ENCODE assay signal across 9 cellular contexts in genomic region chr17:68196394-68197090, GRCh38. TPM values are rescaled to one million over a fixed set of nuclear protein-coding genes. Genes with fewer than 3 reads are reported as not detected.
DNase-seq lines count a peak whose midpoint lies in the region; ATAC-seq and TF ChIP-seq lines count a peak whose summit lies in the region.
"Had no signal": no experiment of that assay in that cellular context is flagged by ENCODE, and none has a peak within 500 bp of the region (broad histone marks: within the 10 kb centered on the region; RNA-seq: fewer than 3 reads in every experiment).

No MANE protein-coding gene starts in this region.

- H3K36me3 ChIP-seq in SK-N-SH (replicated peaks in 1 of 2; ENCODE audit: control insufficient read depth in 1 of 2, insufficient read depth in 2 of 2, low read length in 1 of 2), result no peaks in the 10 kb centered on the region
- H3K36me3 ChIP-seq in fibroblast of lung (ENCODE audit: control insufficient read depth, insufficient read depth, low read length), result no peaks in the 10 kb centered on the region
- no peaks in the 10 kb centered on the region for H3K36me3 ChIP-seq in sigmoid colon

- TF ChIP-seq EP300 in SK-N-SH (IDR thresholded peaks at IDR 0.05; ENCODE audit: borderline replicate concordance in 1 of 2, low read depth in 1 of 2, low read length in 1 of 2) (no peak), sigmoid colon (IDR thresholded peaks at IDR 0.05) (no peak)

- TF ChIP-seq POLR2A in sigmoid colon (IDR thresholded peaks at IDR 0.05), result no peak

- DNase-seq in SK-N-SH (no peak), fibroblast of lung (ENCODE audit: low read depth in 2 of 2) (no peak), sigmoid colon (no peak), T1000 (lab: John Stamatoyannopoulos, UW) (no peak), kidney glomerular epithelial cell (lab: John Stamatoyannopoulos, UW) (no peak), left lobe of liver (ENCODE audit: low spot score) (no peak)
- DNase-seq: NCI-H1048 had no signal

- peaks cover 0 to 40% of the 10 kb centered on the region in 2 experiments; a peak in 1 of 4 replicates for H3K4me1 ChIP-seq in SK-N-SH (ENCODE audit: control insufficient read depth in 1 of 2, insufficient read depth in 2 of 2, low read depth in 1 of 2, low read length in 1 of 2)
- H3K4me1 ChIP-seq in fibroblast of lung (ENCODE audit: control insufficient read depth, extremely low read depth, insufficient read depth, low read length), result no peaks in the 10 kb centered on the region
- peaks cover 0 to 55% (median 52%) of the 10 kb centered on the region in 4 donors for H3K4me1 ChIP-seq in sigmoid colon

- peak overlapping the region; percentile 66 for H3K4me2 ChIP-seq in SK-N-SH
- peak overlapping the region; percentile 44 for H3K4me2 ChIP-seq in fibroblast of lung (ENCODE audit: extremely low read depth, insufficient read depth, low read length)

- H3K9me3 ChIP-seq in SK-N-SH (no peaks in the 10 kb centered on the region), fibroblast of lung (ENCODE audit: control insufficient read depth, insufficient read depth, low read depth, low read length) (no peaks in the 10 kb centered on the region), sigmoid colon (no peaks in the 10 kb centered on the region)

- H3K27ac ChIP-seq in SK-N-SH (ENCODE audit: low read depth in 2 of 2, low read length in 1 of 2) (no peak overlapping the region), fibroblast of lung (ENCODE audit: insufficient read depth, low read length) (no peak overlapping the region), sigmoid colon (no peak overlapping the region)

- no peak for ATAC-seq in GM21528 (IDR thresholded peaks at IDR 0.05; ENCODE audit: low FRiP score, unreplicated experiment)
- no peak for ATAC-seq in left lobe of liver

- H4K20me1 ChIP-seq in SK-N-SH (ENCODE audit: insufficient read depth) (no peaks in the 10 kb centered on the region), fibroblast of lung (ENCODE audit: control insufficient read depth, extremely low read depth, insufficient read depth, low read length) (no peaks in the 10 kb centered on the region)

- peak overlapping the region; percentile 34 for H3K4me3 ChIP-seq in GM12875 (ENCODE audit: low read depth, low read length)
- peak overlapping the region in 1 of 2 experiments; percentile 31; a peak in 2 of 4 replicates for H3K4me3 ChIP-seq in SK-N-SH (ENCODE audit: low read depth in 2 of 2, low read length in 1 of 2)
- H3K4me3 ChIP-seq in fibroblast of lung (replicated peaks in 1 of 4; ENCODE audit: control extremely low read depth in 1 of 4, insufficient read depth in 1 of 4, low read depth in 3 of 4, low read length in 4 of 4), result no peak overlapping the region
- peak overlapping the region; percentile 0 to 40 (median 28) for H3K4me3 ChIP-seq in sigmoid colon

- H3K79me2 ChIP-seq in SK-N-SH (ENCODE audit: insufficient read depth) (no peaks in the 10 kb centered on the region), fibroblast of lung (ENCODE audit: control insufficient read depth, insufficient read depth, low read length) (no peaks in the 10 kb centered on the region)

- H3K27me3 ChIP-seq in SK-N-SH (ENCODE audit: insufficient read depth) (peaks cover 65% of the 10 kb centered on the region), fibroblast of lung (ENCODE audit: control insufficient read depth, insufficient read depth, low read length) (peaks cover 44% of the 10 kb centered on the region), sigmoid colon (peaks cover 50 to 71% (median 65%) of the 10 kb centered on the region in 3 donors)

- H3K9me2 ChIP-seq in SK-N-SH, result no peaks in the 10 kb centered on the region

- 2% methylated on average over 36 of the region's 63 CpGs for WGBS in SK-N-SH (ENCODE audit: low lambda C conversion rate)
- WGBS in sigmoid colon, 2 donors, result 1% methylated on average over 63 of the region's 63 CpGs

- H3F3A ChIP-seq in SK-N-SH (replicated peaks; ENCODE audit: insufficient read depth), result no peaks in the 10 kb centered on the region

- H3K9ac ChIP-seq in SK-N-SH (no peak overlapping the region), fibroblast of lung (ENCODE audit: insufficient read depth, low read length) (no peak overlapping the region)

- CTCF ChIA-PET in SK-N-SH (lab: Yijun Ruan, JAX), result interaction anchor here (1.1 to 12.7 kb wide), 6 partner anchors 9 to 266 kb away, joined by 4 to 194 read pairs (median 12); no protein-coding TSS in a partner anchor

- POLR2A ChIA-PET in SK-N-SH (lab: Yijun Ruan, JAX), result interaction anchor here (1.2 kb wide), 1 partner anchor 13 kb away, joined by 3 read pairs; no protein-coding TSS in a partner anchor

- intact Hi-C loops in sigmoid colon (cut with DNase I), result no loop called here

- TF ChIP-seq CTCF in GM12875 (IDR thresholded peaks at IDR 0.05; ENCODE audit: borderline replicate concordance, insufficient read depth, low read depth, low read length) (no peak), SK-N-SH (IDR thresholded peaks at IDR 0.05) (no peak), fibroblast of lung (conservative IDR thresholded peaks at IDR 0.05 in 1 of 2, IDR thresholded peaks at IDR 0.05 in 1 of 2; ENCODE audit: low read depth in 1 of 2, low read length in 2 of 2) (no peak), sigmoid colon (IDR thresholded peaks at IDR 0.05) (no peak)

- no peak for TF ChIP-seq RAD21 in SK-N-SH (IDR thresholded peaks at IDR 0.05; ENCODE audit: low read length)

- H2AFZ ChIP-seq in SK-N-SH (ENCODE audit: low read depth) (no peak overlapping the region), fibroblast of lung (ENCODE audit: low read length) (no peak overlapping the region)

TF ChIP-seq in SK-N-SH, 30 proteins besides CTCF, POLR2A, EP300 and RAD21:
- TF ChIP-seq EZH2phosphoT487 (IDR thresholded peaks at IDR 0.05; ENCODE audit: borderline replicate concordance, low read depth), result 0 out of 2 replicates have a peak, but pooled peaks have one; percentile 66
- no peak for TF ChIP-seq GATA2 (CRISPR knock-in tag; IDR thresholded peaks at IDR 0.05)
TF ChIP-seq in SK-N-SH: peak in this region for 1.

RNA-seq across cellular contexts. Expression of gene AMZ2, which starts 51.3 kb away (rescaled TPM):
- 95.9 and 115 TPM in 2 replicates for polyA plus RNA-seq in SK-N-SH (2012; rRNA removed)
- polyA plus RNA-seq in SK-N-SH (2012; cell fraction: cytosol; rRNA removed), result 131 and 161 TPM in 2 replicates
- polyA plus RNA-seq in SK-N-SH (2012; cell fraction: nucleus; rRNA removed), result 86.8 and 100 TPM in 2 replicates
- 83.2 and 119 TPM in 2 replicates for total RNA-seq in fibroblast of lung
- 85.9 and 105 TPM in 2 replicates for polyA plus RNA-seq in fibroblast of lung
- 78.9 and 103 TPM in 2 replicates for polyA plus RNA-seq in fibroblast of lung (2012)
- 19.7 and 36.8 TPM in 2 replicates for polyA minus RNA-seq in fibroblast of lung (ENCODE audit: low replicate concordance)
- total RNA-seq in sigmoid colon, result 10 to 100 TPM; 55.9 to 80.1 (median 62.8) TPM
- 10 to 100 TPM; 30.8 to 34.7 (median 34.2) TPM for polyA plus RNA-seq in sigmoid colon
- total RNA-seq in left lobe of liver, result 21.1 TPM

Comparison
In these comparisons a context has a peak if more than half of its experiments do, and no peak if none do; other contexts are left out.
1. H3K4me3 ChIP-seq: peak in GM12875 (single experiment) and sigmoid colon (4 of 4); none in fibroblast of lung (0 of 4).